8 cellular contexts compared by ENCODE assay signal in the genomic region with DNA sequence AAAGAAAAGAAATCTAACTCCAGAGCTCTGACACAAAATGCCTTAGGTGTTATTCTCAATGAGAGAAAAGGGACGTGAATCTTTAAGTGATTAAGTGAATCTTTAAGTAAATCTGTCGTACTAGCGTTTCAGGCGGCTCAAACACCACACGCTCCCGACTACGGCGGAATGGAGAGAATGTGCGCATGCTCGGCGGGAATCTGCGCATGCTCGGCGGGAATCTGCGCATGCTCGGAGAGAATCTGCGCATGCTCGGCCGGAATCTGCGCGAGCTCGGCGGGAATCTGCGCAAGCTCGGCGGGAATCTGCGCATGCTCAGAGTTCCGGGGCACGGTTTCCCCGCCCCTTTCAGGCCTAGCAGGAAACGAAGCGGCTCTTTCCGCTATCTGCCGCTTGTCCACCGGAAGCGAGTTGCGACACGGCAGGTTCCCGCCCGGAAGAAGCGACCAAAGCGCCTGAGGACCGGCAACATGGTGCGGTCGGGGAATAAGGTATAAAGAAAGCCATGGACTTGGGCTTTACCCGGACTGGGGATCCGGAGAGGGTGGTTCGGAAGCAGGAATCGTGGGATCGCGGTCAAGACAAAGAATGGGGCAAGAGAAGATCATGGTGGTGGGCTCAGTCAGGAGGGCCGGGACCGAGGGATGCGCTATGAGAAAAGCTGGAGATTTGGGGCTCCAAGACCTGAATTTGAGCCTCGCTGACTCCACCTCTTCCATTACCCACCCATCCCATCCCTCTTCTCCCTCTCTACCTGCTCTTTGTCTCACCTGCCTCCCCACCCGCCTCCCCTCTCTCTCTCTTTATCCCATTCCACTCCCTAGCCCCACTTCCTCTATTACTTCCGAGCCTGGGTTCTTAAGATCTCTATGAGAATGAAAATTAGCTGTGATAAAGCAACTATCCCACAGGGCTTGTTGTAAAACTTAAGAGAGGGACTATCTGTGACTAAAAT. TPM values are rescaled to one million over a fixed set of nuclear protein-coding genes. Genes with fewer than 3 reads are reported as not detected.
A peak's percentile ranks its signal among the peaks of the same experiment; 100 is the strongest.
DNase-seq lines count a peak whose midpoint lies in the region; ATAC-seq and TF ChIP-seq lines count a peak whose summit lies in the region.

A gene (plus strand): TSS at position 382 of the 955 bp plus-strand sequence. CDS start 89 bp downstream, at position 471.

- no peaks in the 10 kb centered on the region for H3K9me3 ChIP-seq in smooth muscle cell (replicated peaks; ENCODE audit: low read depth)

- peak within 1 kb of the TSS; percentile 75 for H2AFZ ChIP-seq in smooth muscle cell (ENCODE audit: low read depth)

- H3K9ac ChIP-seq in smooth muscle cell (ENCODE audit: low read depth) = peak within 1 kb of the TSS; percentile 92

- peaks cover 9% of the 10 kb centered on the region for H4K20me1 ChIP-seq in smooth muscle cell (ENCODE audit: low read depth)

- H3K4me3 ChIP-seq in smooth muscle cell = peak within 1 kb of the TSS; percentile 75

- ATAC-seq in GM19035 (IDR thresholded peaks at IDR 0.05; ENCODE audit: unreplicated experiment) (peak; percentile 67), HG03342 (IDR thresholded peaks at IDR 0.05; ENCODE audit: unreplicated experiment) (peak; percentile 43)

- peaks cover 33% of the 10 kb centered on the region for H3K4me1 ChIP-seq in smooth muscle cell (ENCODE audit: low read depth)

- H3K79me2 ChIP-seq in smooth muscle cell (ENCODE audit: low read depth) = peaks cover 44% of the 10 kb centered on the region

- H3F3A ChIP-seq in smooth muscle cell (ENCODE audit: low read depth) = peaks cover 31% of the 10 kb centered on the region

- TF ChIP-seq CTCF in smooth muscle cell (IDR thresholded peaks at IDR 0.05; ENCODE audit: borderline replicate concordance, insufficient read depth, poor library complexity, severe bottlenecking) = no peak

- WGBS in smooth muscle cell (ENCODE audit: low lambda C conversion rate) = under 1% methylated on average over 57 of the region's 57 CpGs

- no peaks in the 10 kb centered on the region for H3K27me3 ChIP-seq in smooth muscle cell (ENCODE audit: low read depth)

- DNase-seq in AG08396 (ENCODE audit: low spot score) = peak; percentile 94
- DNase-seq in NCI-H446 (lab: John Stamatoyannopoulos, UW) = peak; percentile 88 to 99
- DNase-seq in activated CD4-positive, CD25-positive, alpha-beta regulatory T cell (lab: John Stamatoyannopoulos, UW) = peak; percentile 95 to 98 (median 96)
- peak in 60 of 61 donors; percentile 59 to 96 (median 88) for DNase-seq in caudate nucleus (lab: John Stamatoyannopoulos, UW)
- peak; percentile 92 for DNase-seq in iPS-NIHi7 (ENCODE audit: extremely low spot score)
- peak; percentile 91 for DNase-seq in smooth muscle cell (lab: John Stamatoyannopoulos, UW; ENCODE audit: unreplicated experiment)

- peak within 1 kb of the TSS; percentile 94 for H3K27ac ChIP-seq in caudate nucleus (ENCODE audit: low read depth, low read length)
- H3K27ac ChIP-seq in smooth muscle cell (ENCODE audit: low read depth) = peak within 1 kb of the TSS; percentile 75

- H3K36me3 ChIP-seq in smooth muscle cell (ENCODE audit: low read depth) = no peaks in the 10 kb centered on the region

- peak within 1 kb of the TSS; percentile 93 for H3K4me2 ChIP-seq in smooth muscle cell

RNA-seq across cellular contexts. Expression of the gene that starts here (rescaled TPM):
- total RNA-seq in smooth muscle cell = 266 and 283 TPM in 2 replicates
- 197 and 200 TPM in 2 replicates for polyA plus RNA-seq in smooth muscle cell

Comparison
In these comparisons a context has a peak if more than half of its experiments do, and no peak if none do; other contexts are left out.
1. Peak in every context shown above with its lines: DNase-seq, ATAC-seq, H3K4me3 ChIP-seq and H3K27ac ChIP-seq.